Comparison of ENCODE assay signal across 1 cellular context in genomic region chr2:38835015-38835601, GRCh38.
TF ChIP-seq lines count a peak whose summit lies in the region.

No MANE protein-coding gene starts in this region.

TF ChIP-seq in endothelial cell of umbilical vein, 7 proteins besides CTCF, POLR2A, EP300 and RAD21:
- TF ChIP-seq FOS (IDR thresholded peaks at IDR 0.05; ENCODE audit: borderline replicate concordance, insufficient read depth, low read length) (no peak), GATA2 (IDR thresholded peaks at IDR 0.05; ENCODE audit: insufficient read depth, insufficient read length, low read depth, low read length) (no peak), MAX (IDR thresholded peaks at IDR 0.05; ENCODE audit: insufficient read depth, insufficient read length) (no peak), POLR2AphosphoS5 (IDR thresholded peaks at IDR 0.05; ENCODE audit: insufficient read depth, low read depth, low read length) (no peak), EZH2 (IDR thresholded peaks at IDR 0.05; ENCODE audit: borderline replicate concordance, low read depth, low read length, severe bottlenecking) (no peak), JUN (IDR thresholded peaks at IDR 0.05; ENCODE audit: borderline replicate concordance, insufficient read depth, insufficient read length, low read depth) (no peak), MYC (IDR thresholded peaks at IDR 0.05; ENCODE audit: low read depth, low read length) (no peak)
